ENCODE assay signal across 1 cellular context in the genomic region with DNA sequence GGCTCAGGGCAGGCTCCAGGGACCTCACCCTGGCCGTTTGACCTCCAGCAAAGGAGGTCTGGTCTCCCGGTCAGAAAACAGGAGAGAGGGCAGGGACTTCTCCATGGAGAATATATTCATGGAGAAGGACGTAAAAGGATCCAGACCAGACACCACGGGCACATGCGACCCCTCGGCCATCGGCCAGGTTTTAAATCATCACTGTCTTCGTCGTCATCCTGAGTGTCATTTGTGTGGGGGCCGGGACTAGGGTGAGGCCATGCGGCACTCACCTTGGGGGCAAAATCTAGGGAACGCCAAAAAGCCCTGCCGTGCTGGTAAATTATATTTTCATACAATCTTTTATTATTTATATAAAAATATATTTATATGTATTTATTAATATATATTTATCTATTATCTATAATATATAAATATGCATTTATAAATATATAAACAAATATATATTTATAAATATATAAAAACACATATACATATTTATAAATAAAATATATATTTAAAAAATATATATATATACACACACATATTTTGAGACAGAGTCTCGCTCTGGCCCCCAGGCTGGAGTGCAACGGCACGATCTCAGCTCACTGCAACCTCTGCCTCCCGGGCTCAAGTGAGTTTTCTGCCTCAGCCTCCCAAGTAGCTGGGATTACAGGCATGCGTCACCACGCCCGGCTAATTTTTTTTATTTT.
TF ChIP-seq lines count a peak whose summit lies in the region.

No MANE protein-coding gene starts in this region.

TF ChIP-seq in H1, 55 proteins besides CTCF, POLR2A, EP300 and RAD21:
- TF ChIP-seq MAX (IDR thresholded peaks at IDR 0.05) = no peak
- TF ChIP-seq RFX5 (IDR thresholded peaks at IDR 0.05; ENCODE audit: borderline replicate concordance, low read depth, low read length) = no peak
- TF ChIP-seq FOSL1 (IDR thresholded peaks at IDR 0.05; ENCODE audit: insufficient read depth, low read depth, low read length) = no peak
- no peak for TF ChIP-seq JUN (IDR thresholded peaks at IDR 0.05; ENCODE audit: low read depth, low read length)
- TF ChIP-seq PHF8 (conservative IDR thresholded peaks at IDR 0.05; ENCODE audit: low read depth, low read length) = no peak
- TF ChIP-seq BCL11A (IDR thresholded peaks at IDR 0.05; ENCODE audit: low read depth in 2 of 2, low read length in 2 of 2) = no peak
- no peak for TF ChIP-seq ATF3 (IDR thresholded peaks at IDR 0.05; ENCODE audit: insufficient read depth, low read depth, low read length)
- no peak for TF ChIP-seq SP2 (IDR thresholded peaks at IDR 0.05; ENCODE audit: low read length)
- no peak for TF ChIP-seq CTBP2 (IDR thresholded peaks at IDR 0.05; ENCODE audit: borderline replicate concordance, insufficient read depth, insufficient read length, low read length)
- no peak for TF ChIP-seq TAF1 (IDR thresholded peaks at IDR 0.05; ENCODE audit: low read depth, low read length)
